Comparison of ENCODE assay signal across 13 cellular contexts in genomic region chr22:35397095-35397904, GRCh38. TPM values are rescaled to one million over a fixed set of nuclear protein-coding genes. Genes with fewer than 3 reads are reported as not detected.
A peak's percentile ranks its signal among the peaks of the same experiment; 100 is the strongest.
DNase-seq lines count a peak whose midpoint lies in the region; ATAC-seq, FAIRE-seq and TF ChIP-seq lines count a peak whose summit lies in the region.
"Had no signal": no experiment of that assay in that cellular context is flagged by ENCODE, and none has a peak within 500 bp of the region (broad histone marks: within the 10 kb centered on the region; RNA-seq: fewer than 3 reads in every experiment).

No MANE protein-coding gene starts in this region.

- H3K4me2 ChIP-seq in fibroblast of lung (ENCODE audit: extremely low read depth, insufficient read depth, low read length): no peak overlapping the region

- no peaks in the 10 kb centered on the region for H4K20me1 ChIP-seq in fibroblast of lung (ENCODE audit: control insufficient read depth, extremely low read depth, insufficient read depth, low read length)

- FAIRE-seq in G401.6 (lab: Jason Lieb, UNC): peak; percentile 23

- no peak overlapping the region for H3K9ac ChIP-seq in fibroblast of lung (ENCODE audit: insufficient read depth, low read length)

- no peak for TF ChIP-seq CTCF in fibroblast of lung (conservative IDR thresholded peaks at IDR 0.05 in 1 of 2, IDR thresholded peaks at IDR 0.05 in 1 of 2; ENCODE audit: low read depth in 1 of 2, low read length in 2 of 2)
- no peak for TF ChIP-seq CTCF in ovary (IDR thresholded peaks at IDR 0.05)

- DNase-seq in NCI-H69 (lab: John Stamatoyannopoulos, UW): peak; percentile 72
- peak; percentile 13 to 34 for DNase-seq in fibroblast of lung (ENCODE audit: low read depth in 2 of 2)
- peak; percentile 61 to 69 (median 63) for DNase-seq in ovary
- no peak for DNase-seq in activated T-cell treated with anti-CD3 and anti-CD28 coated beads, Interleukin-2, amount 50 U/mL, for 1 hour
- no peak for DNase-seq in NCI-H1105 (lab: John Stamatoyannopoulos, UW)
- DNase-seq: activated CD8-positive, alpha-beta memory T cell treated with anti-CD3 and anti-CD28 coated beads, Interleukin-2, amount 10 ng/mL, durations not matched to agents 7 days and 5 days; DND-41; hippocampal formation; NCI-H345 had no signal

- no peak overlapping the region for H3K27ac ChIP-seq in fibroblast of lung (ENCODE audit: insufficient read depth, low read length)
- peak overlapping the region in 1 of 2 donors; percentile 77 for H3K27ac ChIP-seq in ovary

- intact Hi-C loops in ovary (cut with DNase I): no loop called here

- ATAC-seq in GM19467 (IDR thresholded peaks at IDR 0.05; ENCODE audit: unreplicated experiment): no peak
- ATAC-seq in GM18517 (IDR thresholded peaks at IDR 0.05; ENCODE audit: unreplicated experiment): no peak
- ATAC-seq: activated CD8-positive, alpha-beta memory T cell treated with anti-CD3 and anti-CD28 coated beads, Interleukin-2, amount 10 ng/mL, durations not matched to agents 7 days and 5 days; HCT116 had no signal

- peaks cover 10% of the 10 kb centered on the region for H3K79me2 ChIP-seq in fibroblast of lung (ENCODE audit: control insufficient read depth, insufficient read depth, low read length)

- H3K4me1 ChIP-seq in fibroblast of lung (ENCODE audit: control insufficient read depth, extremely low read depth, insufficient read depth, low read length): no peaks in the 10 kb centered on the region
- H3K4me1 ChIP-seq in ovary (ENCODE audit: insufficient read depth): peaks cover 44% of the 10 kb centered on the region

- no peak overlapping the region for H2AFZ ChIP-seq in fibroblast of lung (ENCODE audit: low read length)

- H3K36me3 ChIP-seq in fibroblast of lung (ENCODE audit: control insufficient read depth, insufficient read depth, low read length): peaks cover 10% of the 10 kb centered on the region
- H3K36me3 ChIP-seq in ovary: no peaks in the 10 kb centered on the region

- WGBS in ovary, 3 donors: 23 to 41% (median 36%) methylated on average over 13 of the region's 13 CpGs

- no peaks in the 10 kb centered on the region for H3K27me3 ChIP-seq in fibroblast of lung (ENCODE audit: control insufficient read depth, insufficient read depth, low read length)
- no peaks in the 10 kb centered on the region for H3K27me3 ChIP-seq in ovary

- H3K9me3 ChIP-seq in fibroblast of lung (ENCODE audit: control insufficient read depth, insufficient read depth, low read depth, low read length) (no peaks in the 10 kb centered on the region), ovary (no peaks in the 10 kb centered on the region)

- H3K4me3 ChIP-seq in fibroblast of lung (replicated peaks in 1 of 4; ENCODE audit: control extremely low read depth in 1 of 4, insufficient read depth in 1 of 4, low read depth in 3 of 4, low read length in 4 of 4) (no peak overlapping the region), ovary (no peak overlapping the region)

- TF ChIP-seq POLR2A in ovary (IDR thresholded peaks at IDR 0.05): no peak

- no peak for TF ChIP-seq EP300 in ovary (IDR thresholded peaks at IDR 0.05)

RNA-seq across cellular contexts. Expression of gene MCM5, which starts 2.6 kb away (rescaled TPM):
- 7.2 and 13.4 TPM in 2 replicates for total RNA-seq in fibroblast of lung
- polyA plus RNA-seq in fibroblast of lung: 21.7 and 73.4 TPM in 2 replicates
- polyA plus RNA-seq in fibroblast of lung (2012): 29.6 and 103 TPM in 2 replicates
- polyA minus RNA-seq in fibroblast of lung (ENCODE audit: low replicate concordance): 41.2 and 95.1 TPM in 2 replicates
- 10 to 100 TPM; 20.8 to 42.0 (median 39.1) TPM for total RNA-seq in ovary
- polyA plus RNA-seq in ovary: 10 to 100 TPM in 1 of 2 donors, 1 to 10 TPM in 1; 6.6 to 42.5 TPM

RNA-seq across cellular contexts. Expression of gene HMOX1, which starts 16.4 kb away (rescaled TPM):
- total RNA-seq in fibroblast of lung (137 and 243 TPM in 2 replicates), ovary (100 to 1,000 TPM in 1 of 7 donors, 10 to 100 TPM in 6; 45.0 to 101 (median 55.6) TPM)
- polyA plus RNA-seq in fibroblast of lung (58.9 and 116 TPM in 2 replicates), ovary (100 to 1,000 TPM in 1 of 2 donors, 10 to 100 TPM in 1; 71.4 to 243 TPM)
- polyA plus RNA-seq in fibroblast of lung (2012): 68.7 and 141 TPM in 2 replicates
- 70.0 and 157 TPM in 2 replicates for polyA minus RNA-seq in fibroblast of lung (ENCODE audit: low replicate concordance)

Comparison
In these comparisons a context has a peak if more than half of its experiments do, and no peak if none do; other contexts are left out.
1. DNase-seq: peak in NCI-H69 (single experiment), fibroblast of lung (2 of 2) and ovary (5 of 5); none in activated T-cell treated with anti-CD3 and anti-CD28 coated beads, Interleukin-2, amount 50 U/mL, for 1 hour (single experiment) and NCI-H1105 (single experiment).